ENCODE assay signal across 14 cellular contexts in the genomic region with DNA sequence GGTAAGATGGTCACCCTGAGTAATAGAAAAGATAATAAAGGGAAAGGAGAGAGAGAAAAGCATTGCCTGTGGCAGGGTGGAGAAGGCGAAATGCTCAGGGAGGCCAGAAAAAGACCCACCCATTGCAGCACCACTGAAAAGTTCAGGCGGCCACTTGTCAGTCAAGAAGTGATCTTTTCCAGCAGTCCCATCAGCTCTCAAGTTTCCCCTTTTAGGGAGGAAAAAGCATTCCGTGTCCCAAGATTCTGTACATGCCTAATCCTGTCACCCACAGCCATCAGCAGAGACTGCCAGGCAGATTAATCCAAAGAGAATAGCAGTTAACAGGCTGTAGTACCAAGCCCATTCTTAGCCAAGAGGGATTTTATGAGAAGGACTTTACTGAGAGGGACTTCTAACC. TPM values are rescaled to one million over a fixed set of nuclear protein-coding genes. Genes with fewer than 3 reads are reported as not detected.
DNase-seq lines count a peak whose midpoint lies in the region; ATAC-seq and TF ChIP-seq lines count a peak whose summit lies in the region.
"Had no signal": no experiment of that assay in that cellular context is flagged by ENCODE, and none has a peak within 500 bp of the region (broad histone marks: within the 10 kb centered on the region; RNA-seq: fewer than 3 reads in every experiment).

No MANE protein-coding gene starts in this region.

- H3K9me3 Mint-ChIP-seq in activated naive CD4-positive, alpha-beta T cell treated with anti-CD3 and anti-CD28 coated beads, Interleukin-2, amount 50 U/mL, for 72 hours = peaks cover 0 to 5% of the 10 kb centered on the region in 2 donors
- peaks cover 4% of the 10 kb centered on the region for H3K9me3 Mint-ChIP-seq in activated naive CD4-positive, alpha-beta T cell treated with anti-CD3 and anti-CD28 coated beads, Interleukin-2, amount 10 ng/mL, durations not matched to agents 7 days and 5 days
- H3K9me3 Mint-ChIP-seq in HFFc6 = no peaks in the 10 kb centered on the region
- no peaks in the 10 kb centered on the region for H3K9me3 Mint-ChIP-seq in effector memory CD8-positive, alpha-beta T cell
- no peaks in the 10 kb centered on the region for H3K9me3 Mint-ChIP-seq in stimulated activated effector memory CD8-positive, alpha-beta T cell treated with anti-CD3 and anti-CD28 coated beads, Interleukin-12 subunit alpha, Interleukin-12 subunit beta, amount 100 ng/mL, for 72 hours

- H3K4me1 ChIP-seq in esophagus squamous epithelium = peaks cover 7 to 41% (median 7%) of the 10 kb centered on the region in 3 donors

- H3K4me1 Mint-ChIP-seq in activated naive CD4-positive, alpha-beta T cell treated with anti-CD3 and anti-CD28 coated beads, Interleukin-2, amount 10 ng/mL, durations not matched to agents 7 days and 5 days = peaks cover 44% of the 10 kb centered on the region
- H3K4me1 Mint-ChIP-seq in HFFc6 (ENCODE audit: low read depth) = peaks cover 17% of the 10 kb centered on the region
- H3K4me1 Mint-ChIP-seq in effector memory CD8-positive, alpha-beta T cell (ENCODE audit: low read depth in 2 of 2) = peaks cover 36 to 48% of the 10 kb centered on the region in 2 donors
- H3K4me1 Mint-ChIP-seq in stimulated activated effector memory CD8-positive, alpha-beta T cell treated with anti-CD3 and anti-CD28 coated beads, Interleukin-12 subunit alpha, Interleukin-12 subunit beta, amount 100 ng/mL, for 72 hours = peaks cover 39% of the 10 kb centered on the region

- H3K4me3 ChIP-seq in esophagus squamous epithelium = no peak overlapping the region
- H3K4me3 ChIP-seq: uterus had no signal

- H3K27me3 ChIP-seq in esophagus squamous epithelium = no peaks in the 10 kb centered on the region
- H3K27me3 ChIP-seq: uterus had no signal

- H3K27me3 Mint-ChIP-seq in activated naive CD4-positive, alpha-beta T cell treated with anti-CD3 and anti-CD28 coated beads, Interleukin-2, amount 10 ng/mL, durations not matched to agents 7 days and 5 days = no peaks in the 10 kb centered on the region
- no peaks in the 10 kb centered on the region; the same call in 1 of the 2 replicates for H3K27me3 Mint-ChIP-seq in HFFc6 (ENCODE audit: insufficient read depth)
- H3K27me3 Mint-ChIP-seq in effector memory CD8-positive, alpha-beta T cell = no peaks in the 10 kb centered on the region
- H3K27me3 Mint-ChIP-seq: stimulated activated naive CD8-positive, alpha-beta T cell treated with anti-CD3 and anti-CD28 coated beads, Interleukin-15, amount 100 ng/mL, for 72 hours had no signal

- no peak for DNase-seq in activated naive CD4-positive, alpha-beta T cell treated with anti-CD3 and anti-CD28 coated beads, Interleukin-2, amount 50 U/mL, for 72 hours (ENCODE audit: low spot score in 2 of 2)
- DNase-seq in activated naive CD4-positive, alpha-beta T cell treated with anti-CD3 and anti-CD28 coated beads, Interleukin-2, amount 10 ng/mL, durations not matched to agents 7 days and 5 days = no peak
- DNase-seq in HFFc6 (no peak), esophagus squamous epithelium (lab: John Stamatoyannopoulos, UW) (no peak), GM13977 (ENCODE audit: low spot score) (no peak)
- DNase-seq in effector memory CD8-positive, alpha-beta T cell = no peak
- DNase-seq in stimulated activated effector memory CD8-positive, alpha-beta T cell treated with anti-CD3 and anti-CD28 coated beads, Interleukin-12 subunit alpha, Interleukin-12 subunit beta, amount 100 ng/mL, for 72 hours (ENCODE audit: low spot score in 2 of 2) = no peak
- DNase-seq: activated CD4-positive, CD25-positive, alpha-beta regulatory T cell treated with anti-CD3 and anti-CD28 coated beads, Interleukin-2, amount 50 U/mL, for 72 hours; activated T-cell treated with anti-CD3 and anti-CD28 coated beads, Interleukin-2, amount 50 U/mL, for 72 hours; NCI-H1092; stimulated activated naive CD8-positive, alpha-beta T cell treated with anti-CD3 and anti-CD28 coated beads, Interleukin-15, amount 100 ng/mL, for 72 hours; SW 1271; uterus had no signal

- no peaks in the 10 kb centered on the region for H3K9me3 ChIP-seq in esophagus squamous epithelium
- H3K9me3 ChIP-seq: uterus had no signal

- H3K36me3 Mint-ChIP-seq in activated naive CD4-positive, alpha-beta T cell treated with anti-CD3 and anti-CD28 coated beads, Interleukin-2, amount 50 U/mL, for 72 hours = peaks cover 19 to 55% of the 10 kb centered on the region in 2 donors
- H3K36me3 Mint-ChIP-seq in activated naive CD4-positive, alpha-beta T cell treated with anti-CD3 and anti-CD28 coated beads, Interleukin-2, amount 10 ng/mL, durations not matched to agents 7 days and 5 days = peaks cover 69% of the 10 kb centered on the region
- H3K36me3 Mint-ChIP-seq in HFFc6 (ENCODE audit: low read depth) = peaks cover 38% of the 10 kb centered on the region
- H3K36me3 Mint-ChIP-seq in effector memory CD8-positive, alpha-beta T cell (ENCODE audit: insufficient read depth) = peaks cover 61% of the 10 kb centered on the region
- peaks cover 52% of the 10 kb centered on the region for H3K36me3 Mint-ChIP-seq in stimulated activated effector memory CD8-positive, alpha-beta T cell treated with anti-CD3 and anti-CD28 coated beads, Interleukin-12 subunit alpha, Interleukin-12 subunit beta, amount 100 ng/mL, for 72 hours

- H3K27ac Mint-ChIP-seq in activated naive CD4-positive, alpha-beta T cell treated with anti-CD3 and anti-CD28 coated beads, Interleukin-2, amount 50 U/mL, for 72 hours = peak overlapping the region; percentile 58 to 66
- no peak overlapping the region for H3K27ac Mint-ChIP-seq in activated naive CD4-positive, alpha-beta T cell treated with anti-CD3 and anti-CD28 coated beads, Interleukin-2, amount 10 ng/mL, durations not matched to agents 7 days and 5 days
- peak overlapping the region; percentile 20; the same call in 1 of the 2 replicates for H3K27ac Mint-ChIP-seq in HFFc6
- peak overlapping the region; percentile 21 to 85 for H3K27ac Mint-ChIP-seq in effector memory CD8-positive, alpha-beta T cell
- peak overlapping the region; percentile 81 for H3K27ac Mint-ChIP-seq in stimulated activated effector memory CD8-positive, alpha-beta T cell treated with anti-CD3 and anti-CD28 coated beads, Interleukin-12 subunit alpha, Interleukin-12 subunit beta, amount 100 ng/mL, for 72 hours

- H3K4me3 Mint-ChIP-seq in activated naive CD4-positive, alpha-beta T cell treated with anti-CD3 and anti-CD28 coated beads, Interleukin-2, amount 10 ng/mL, durations not matched to agents 7 days and 5 days = no peak overlapping the region
- H3K4me3 Mint-ChIP-seq in HFFc6 = no peak overlapping the region
- H3K4me3 Mint-ChIP-seq in effector memory CD8-positive, alpha-beta T cell = peak overlapping the region; percentile 43 to 56
- H3K4me3 Mint-ChIP-seq in stimulated activated effector memory CD8-positive, alpha-beta T cell treated with anti-CD3 and anti-CD28 coated beads, Interleukin-12 subunit alpha, Interleukin-12 subunit beta, amount 100 ng/mL, for 72 hours = peak overlapping the region; percentile 2

- TF ChIP-seq CTCF in HFFc6 (IDR thresholded peaks at IDR 0.05) (no peak), esophagus squamous epithelium (IDR thresholded peaks at IDR 0.05) (no peak), GM13977 (IDR thresholded peaks at IDR 0.05; ENCODE audit: extremely low read depth, insufficient read depth, missing control alignments) (no peak)

- in situ Hi-C loops in GM13977 (cut with MboI; ENCODE audit: low pct_unique_long_range_greater_than_20kb, low sequenced_read_pairs, unreplicated experiment) = no loop called here

- intact Hi-C loops in esophagus squamous epithelium (cut with DNase I) = no loop called here

- WGBS in esophagus squamous epithelium, 2 donors = 57 to 66% methylated on average over 3 of the region's 3 CpGs

- CTCF ChIA-PET in activated naive CD4-positive, alpha-beta T cell treated with anti-CD3 and anti-CD28 coated beads, Interleukin-2, amount 10 ng/mL, durations not matched to agents 7 days and 5 days (lab: Charles Lee) = no interaction called here

- H3K36me3 ChIP-seq in esophagus squamous epithelium = peaks cover 0 to 24% (median 0%) of the 10 kb centered on the region in 3 donors
- H3K36me3 ChIP-seq: uterus had no signal

- H3K27ac ChIP-seq in esophagus squamous epithelium = no peak overlapping the region
- H3K27ac ChIP-seq: uterus had no signal

- no peak for TF ChIP-seq POLR2A in esophagus squamous epithelium (IDR thresholded peaks at IDR 0.05)

- no peak for ATAC-seq in activated naive CD4-positive, alpha-beta T cell treated with anti-CD3 and anti-CD28 coated beads, Interleukin-2, amount 50 U/mL, for 72 hours
- no peak for ATAC-seq in effector memory CD8-positive, alpha-beta T cell (replicated peaks)
- ATAC-seq in stimulated activated effector memory CD8-positive, alpha-beta T cell treated with anti-CD3 and anti-CD28 coated beads, Interleukin-12 subunit alpha, Interleukin-12 subunit beta, amount 100 ng/mL, for 72 hours = no peak
- ATAC-seq in HG03469 (IDR thresholded peaks at IDR 0.05; ENCODE audit: unreplicated experiment) = no peak
- ATAC-seq: activated T-cell treated with anti-CD3 and anti-CD28 coated beads, Interleukin-2, amount 50 U/mL, for 72 hours; stimulated activated naive CD8-positive, alpha-beta T cell treated with anti-CD3 and anti-CD28 coated beads, Interleukin-15, amount 100 ng/mL, for 72 hours had no signal

RNA-seq across cellular contexts. Expression of a gene that starts 11.9 kb away (rescaled TPM):
- total RNA-seq in activated naive CD4-positive, alpha-beta T cell treated with anti-CD3 and anti-CD28 coated beads, Interleukin-2, amount 50 U/mL, for 72 hours = 100 to 1,000 TPM; 146 to 177 TPM
- 10 to 100 TPM; 78.2 to 98.5 (median 88.6) TPM for total RNA-seq in HFFc6 (2021; fragmentation: NEBNext Ultra II Directional; extraction: Animal tissue kit (Norgen Biotek cat#: 25700))
- total RNA-seq in esophagus squamous epithelium = 10 to 100 TPM; 23.3 to 88.7 (median 73.3) TPM

Comparison
In these comparisons a context has a peak if more than half of its experiments do, and no peak if none do; other contexts are left out.
1. H3K4me3 Mint-ChIP-seq: peak in effector memory CD8-positive, alpha-beta T cell (2 of 2) and stimulated activated effector memory CD8-positive, alpha-beta T cell treated with anti-CD3 and anti-CD28 coated beads, Interleukin-12 subunit alpha, Interleukin-12 subunit beta, amount 100 ng/mL, for 72 hours (single experiment); none in activated naive CD4-positive, alpha-beta T cell treated with anti-CD3 and anti-CD28 coated beads, Interleukin-2, amount 10 ng/mL, durations not matched to agents 7 days and 5 days (single experiment) and HFFc6 (single experiment).